ENCODE assay signal across 8 cellular contexts in the genomic region with DNA sequence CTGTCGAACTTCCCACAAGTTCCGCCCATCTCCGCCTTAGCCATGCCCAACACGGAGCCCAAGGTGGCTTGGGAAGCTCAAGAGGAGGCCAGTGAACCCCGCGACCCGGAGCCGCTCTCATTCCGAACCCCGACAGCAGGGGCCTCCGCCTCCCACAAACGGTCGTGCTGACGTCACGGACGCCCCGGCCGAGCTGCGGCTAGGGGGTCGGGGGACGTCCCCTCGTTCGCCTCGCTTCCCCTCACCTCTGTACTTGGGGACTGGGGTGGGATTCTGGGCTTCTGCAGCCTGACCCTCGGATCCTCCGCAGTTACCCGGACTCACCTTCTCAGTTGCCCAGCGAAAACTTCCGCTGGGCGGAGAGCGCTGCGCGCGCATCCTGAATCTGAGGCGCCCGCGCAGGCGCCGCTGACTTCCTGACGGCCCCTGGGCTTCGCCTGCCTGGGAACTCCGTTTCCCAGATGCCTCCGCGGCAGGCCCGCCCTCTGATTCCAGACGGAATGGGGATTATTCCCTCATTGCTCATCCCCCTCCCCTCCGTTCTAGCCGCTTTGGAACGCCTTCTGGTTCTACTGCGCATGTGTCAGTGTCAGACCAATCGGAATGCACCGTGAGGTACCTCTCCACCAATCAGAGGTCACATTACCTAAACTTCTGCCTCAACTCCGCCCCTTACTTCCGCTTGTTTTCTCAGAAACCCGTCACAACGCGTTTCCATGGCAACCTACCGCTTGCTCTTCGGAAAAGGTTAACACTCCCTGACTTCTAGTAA. TPM values are rescaled to one million over a fixed set of nuclear protein-coding genes. Genes with fewer than 3 reads are reported as not detected.
A peak's percentile ranks its signal among the peaks of the same experiment; 100 is the strongest.
DNase-seq lines count a peak whose midpoint lies in the region; ATAC-seq and TF ChIP-seq lines count a peak whose summit lies in the region.

VRK3 (minus strand) TSS at position 351 of the 772 bp plus-strand sequence. CDS start 9,210 bp downstream, outside the sequence.

- TF ChIP-seq CTCF in epithelial cell of proximal tubule (conservative IDR thresholded peaks at IDR 0.05; ENCODE audit: low read depth, low read length) = no peak

- peak; percentile 58 for ATAC-seq in GM21717 (IDR thresholded peaks at IDR 0.05; ENCODE audit: unreplicated experiment)

- H3K4me1 Mint-ChIP-seq in activated T-cell treated with anti-CD3 and anti-CD28 coated beads, Interleukin-2, amount 50 U/mL, for 24 hours (ENCODE audit: low read depth) = peaks cover 61% of the 10 kb centered on the region

- DNase-seq in DMS53 treated with DMSO at 0.1 percent for 48 hours (lab: John Stamatoyannopoulos, UW; ENCODE audit: unreplicated experiment) (peak; percentile 97), KBM-7 (peak; percentile 100), epithelial cell of proximal tubule (ENCODE audit: low read depth) (peak; percentile 99), mucosa of gallbladder (ENCODE audit: low spot score) (peak; percentile 100)
- DNase-seq in activated T-cell treated with anti-CD3 and anti-CD28 coated beads, Interleukin-2, amount 50 U/mL, for 24 hours = peak; percentile 95
- peak; percentile 94 to 98 for DNase-seq in stimulated activated CD8-positive, alpha-beta memory T cell treated with anti-CD3 and anti-CD28 coated beads, Interleukin-4, amount 100 ng/mL, for 4 hours (ENCODE audit: low read depth in 2 of 2, low spot score in 1 of 2)

- H3K4me3 Mint-ChIP-seq in activated T-cell treated with anti-CD3 and anti-CD28 coated beads, Interleukin-2, amount 50 U/mL, for 24 hours = peak within 1 kb of the TSS; percentile 95

- H3K36me3 Mint-ChIP-seq in activated T-cell treated with anti-CD3 and anti-CD28 coated beads, Interleukin-2, amount 50 U/mL, for 24 hours (ENCODE audit: low read depth) = peaks cover 59% of the 10 kb centered on the region

- peak within 1 kb of the TSS; percentile 99 for H3K4me3 ChIP-seq in epithelial cell of proximal tubule (ENCODE audit: low read depth, low read length)

- H3K9me3 Mint-ChIP-seq in activated T-cell treated with anti-CD3 and anti-CD28 coated beads, Interleukin-2, amount 50 U/mL, for 24 hours = peaks cover 7% of the 10 kb centered on the region

- H3K27ac Mint-ChIP-seq in activated T-cell treated with anti-CD3 and anti-CD28 coated beads, Interleukin-2, amount 50 U/mL, for 24 hours = peak within 1 kb of the TSS; percentile 100

- no peaks in the 10 kb centered on the region for H3K27me3 Mint-ChIP-seq in activated T-cell treated with anti-CD3 and anti-CD28 coated beads, Interleukin-2, amount 50 U/mL, for 24 hours

- in situ Hi-C loops in KBM-7 (cut with MboI; ENCODE audit: low pct_unique_long_range_greater_than_20kb, low sequenced_read_pairs) = no loop called here

TF ChIP-seq in PFSK-1, 5 proteins besides CTCF, POLR2A, EP300 and RAD21:
- TF ChIP-seq POLR2AphosphoS5 (IDR thresholded peaks at IDR 0.05; ENCODE audit: low read depth, low read length) (peak; percentile 64; the same call in 1 of the 2 replicates), FOXP2 (optimal IDR thresholded peaks at IDR 0.05; ENCODE audit: borderline replicate concordance, extremely low read depth, extremely low read length, insufficient read depth) (no peak), TAF1 (IDR thresholded peaks at IDR 0.05; ENCODE audit: borderline replicate concordance, insufficient read depth, low read length) (no peak), REST (IDR thresholded peaks at IDR 0.05; ENCODE audit: insufficient read depth in 1 of 2, low read depth in 2 of 2, low read length in 2 of 2) (0 out of 4 replicates have a peak, but pooled peaks have one; percentile 2 to 13), SIN3A (IDR thresholded peaks at IDR 0.05; ENCODE audit: borderline replicate concordance, insufficient read depth, low read length) (no peak)

RNA-seq across cellular contexts. Expression of gene VRK3, which starts in this region (rescaled TPM):
- polyA plus RNA-seq in PFSK-1 (2012; ENCODE audit: insufficient read length, low read depth) = 16.6 TPM
- total RNA-seq in epithelial cell of proximal tubule = 31.0 and 33.6 TPM in 2 replicates
- 73.7 TPM for total RNA-seq in mucosa of gallbladder

Comparison
In these comparisons a context has a peak if more than half of its experiments do, and no peak if none do; other contexts are left out.
1. Peak in every context shown above with its lines: DNase-seq, ATAC-seq and H3K4me3 ChIP-seq.